In the genomic region with DNA sequence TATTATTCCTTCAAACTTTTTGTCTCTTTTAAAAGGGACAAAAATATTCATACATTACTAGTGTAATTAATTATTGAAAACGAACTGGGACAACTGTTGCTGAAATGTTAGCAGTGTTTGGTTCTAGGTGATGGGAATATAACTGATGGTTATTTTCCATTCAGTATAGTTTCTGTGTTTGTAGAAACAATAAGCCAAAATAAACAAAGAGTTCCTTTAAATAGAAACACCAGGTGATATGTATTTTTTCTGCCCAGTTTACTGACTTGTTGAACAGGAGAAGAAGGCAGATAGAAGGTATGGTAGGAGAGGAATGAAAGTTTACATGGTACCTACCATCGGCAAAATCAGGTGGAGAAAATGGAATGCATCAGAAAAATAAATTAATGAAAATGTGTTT, we compare ENCODE assay signal across 28 cellular contexts.
"Had no signal": no experiment of that assay in that cellular context is flagged by ENCODE, and none has a peak within 500 bp of the region (broad histone marks: within the 10 kb centered on the region; RNA-seq: fewer than 3 reads in every experiment).

No MANE protein-coding gene starts in this region.

- H3K4me3 ChIP-seq: ascending aorta, coronary artery, dorsolateral prefrontal cortex had no signal

- H3K4me3 Mint-ChIP-seq: activated CD4-positive, alpha-beta memory T cell treated with anti-CD3 and anti-CD28 coated beads, Interleukin-2, amount 10 ng/mL, durations not matched to agents 7 days and 5 days; activated CD4-positive, alpha-beta T cell treated with anti-CD3 and anti-CD28 coated beads for 36 hours; activated CD4-positive, alpha-beta T cell treated with anti-CD3 and anti-CD28 coated beads, Interleukin-2, amount 10 ng/mL, durations not matched to agents 24 days and 14 days; activated naive CD4-positive, alpha-beta T cell treated with anti-CD3 and anti-CD28 coated beads, Interleukin-2, amount 10 ng/mL, durations not matched to agents 7 days and 5 days; activated naive CD8-positive, alpha-beta T cell treated with anti-CD3 and anti-CD28 coated beads, Interleukin-2, amount 10 ng/mL, durations not matched to agents 7 days and 5 days; activated T-cell treated with anti-CD3 and anti-CD28 coated beads, Interleukin-2, amount 50 U/mL, for 24 hours; activated T-cell treated with anti-CD3 and anti-CD28 coated beads, Interleukin-2, amount 50 U/mL, for 72 hours; central memory CD8-positive, alpha-beta T cell; dendritic cell treated with granulocyte-macrophage colony-stimulating factor and Interleukin-4, amounts not matched to agents 40 ng/mL and 50 ng/mL, for 4 days; endodermal cell had no signal

- H3K27ac Mint-ChIP-seq: activated CD4-positive, alpha-beta memory T cell treated with anti-CD3 and anti-CD28 coated beads, Interleukin-2, amount 10 ng/mL, durations not matched to agents 7 days and 5 days; activated CD4-positive, alpha-beta T cell treated with anti-CD3 and anti-CD28 coated beads for 36 hours; activated CD4-positive, alpha-beta T cell treated with anti-CD3 and anti-CD28 coated beads, Interleukin-2, amount 10 ng/mL, durations not matched to agents 24 days and 14 days; activated naive CD4-positive, alpha-beta T cell treated with anti-CD3 and anti-CD28 coated beads, Interleukin-2, amount 10 ng/mL, durations not matched to agents 7 days and 5 days; activated naive CD4-positive, alpha-beta T cell treated with anti-CD3 and anti-CD28 coated beads, Interleukin-2, amount 50 U/mL, for 72 hours; activated naive CD8-positive, alpha-beta T cell treated with anti-CD3 and anti-CD28 coated beads, Interleukin-2, amount 10 ng/mL, durations not matched to agents 7 days and 5 days; activated T-cell treated with anti-CD3 and anti-CD28 coated beads, Interleukin-2, amount 50 U/mL, for 24 hours; activated T-cell treated with anti-CD3 and anti-CD28 coated beads, Interleukin-2, amount 50 U/mL, for 72 hours; dendritic cell treated with granulocyte-macrophage colony-stimulating factor and Interleukin-4, amounts not matched to agents 40 ng/mL and 50 ng/mL, for 4 days; endodermal cell had no signal

- ATAC-seq: activated CD4-positive, alpha-beta T cell treated with anti-CD3 and anti-CD28 coated beads for 36 hours; activated naive CD4-positive, alpha-beta T cell treated with anti-CD3 and anti-CD28 coated beads, Interleukin-2, amount 50 U/mL, for 72 hours; activated T-cell treated with anti-CD3 and anti-CD28 coated beads, Interleukin-2, amount 50 U/mL, for 72 hours; esophagus mucosa had no signal

- H3K9me3 Mint-ChIP-seq: activated CD4-positive, alpha-beta T cell treated with anti-CD3 and anti-CD28 coated beads, Interleukin-2, amount 10 ng/mL, durations not matched to agents 24 days and 14 days; activated naive CD4-positive, alpha-beta T cell treated with anti-CD3 and anti-CD28 coated beads, Interleukin-2, amount 10 ng/mL, durations not matched to agents 7 days and 5 days; dendritic cell treated with granulocyte-macrophage colony-stimulating factor and Interleukin-4, amounts not matched to agents 40 ng/mL and 50 ng/mL, for 4 days had no signal

- H3K27ac ChIP-seq: ascending aorta, brain microvascular endothelial cell, coronary artery, dorsolateral prefrontal cortex had no signal

- FAIRE-seq: bronchial epithelial cell, frontal cortex had no signal

- H3K36me3 Mint-ChIP-seq: activated naive CD4-positive, alpha-beta T cell treated with anti-CD3 and anti-CD28 coated beads, Interleukin-2, amount 10 ng/mL, durations not matched to agents 7 days and 5 days; activated naive CD4-positive, alpha-beta T cell treated with anti-CD3 and anti-CD28 coated beads, Interleukin-2, amount 50 U/mL, for 72 hours; activated naive CD8-positive, alpha-beta T cell treated with anti-CD3 and anti-CD28 coated beads, Interleukin-2, amount 10 ng/mL, durations not matched to agents 7 days and 5 days had no signal

- H3K9me3 ChIP-seq: ascending aorta had no signal

- H3K36me3 ChIP-seq: ascending aorta, brain microvascular endothelial cell had no signal

- DNase-seq: activated CD4-positive, alpha-beta memory T cell treated with anti-CD3 and anti-CD28 coated beads, Interleukin-2, amount 10 ng/mL, durations not matched to agents 7 days and 5 days; activated CD4-positive, alpha-beta T cell treated with anti-CD3 and anti-CD28 coated beads for 36 hours; activated CD4-positive, alpha-beta T cell treated with anti-CD3 and anti-CD28 coated beads, Interleukin-2, amount 10 ng/mL, durations not matched to agents 24 days and 14 days; activated CD4-positive, CD25-positive, alpha-beta regulatory T cell; activated CD4-positive, CD25-positive, alpha-beta regulatory T cell treated with anti-CD3 and anti-CD28 coated beads, Interleukin-2, amount 50 U/mL, for 72 hours; activated CD8-positive, alpha-beta memory T cell treated with anti-CD3 and anti-CD28 coated beads, Interleukin-2, amount 50 U/mL, for 48 hours; activated gamma-delta T cell; activated naive CD4-positive, alpha-beta T cell; activated naive CD4-positive, alpha-beta T cell treated with anti-CD3 and anti-CD28 coated beads, Interleukin-2, amount 10 ng/mL, durations not matched to agents 7 days and 5 days; activated naive CD8-positive, alpha-beta T cell treated with anti-CD3 and anti-CD28 coated beads, Interleukin-2, amount 10 ng/mL, durations not matched to agents 7 days and 5 days; activated T-cell treated with anti-CD3 and anti-CD28 coated beads for 4 hours; activated T-cell treated with anti-CD3 and anti-CD28 coated beads, Interleukin-2, amount 50 U/mL, for 24 hours; activated T-cell treated with anti-CD3 and anti-CD28 coated beads, Interleukin-2, amount 50 U/mL, for 72 hours; brain microvascular endothelial cell; dorsolateral prefrontal cortex; effector memory CD4-positive, alpha-beta T cell; endodermal cell; foreskin fibroblast; head of caudate nucleus; T-helper 2 cell had no signal

- H3K4me1 ChIP-seq: ascending aorta had no signal

- H3K27me3 ChIP-seq: ascending aorta, brain microvascular endothelial cell had no signal

- H3K4me1 Mint-ChIP-seq: activated CD4-positive, alpha-beta memory T cell treated with anti-CD3 and anti-CD28 coated beads, Interleukin-2, amount 10 ng/mL, durations not matched to agents 7 days and 5 days; activated CD4-positive, alpha-beta T cell treated with anti-CD3 and anti-CD28 coated beads for 36 hours; activated CD4-positive, alpha-beta T cell treated with anti-CD3 and anti-CD28 coated beads, Interleukin-2, amount 10 ng/mL, durations not matched to agents 24 days and 14 days; activated naive CD4-positive, alpha-beta T cell treated with anti-CD3 and anti-CD28 coated beads, Interleukin-2, amount 10 ng/mL, durations not matched to agents 7 days and 5 days; activated naive CD8-positive, alpha-beta T cell treated with anti-CD3 and anti-CD28 coated beads, Interleukin-2, amount 10 ng/mL, durations not matched to agents 7 days and 5 days; central memory CD8-positive, alpha-beta T cell; endodermal cell had no signal
